ENCODE assay signal across 2 cellular contexts in the genomic region with DNA sequence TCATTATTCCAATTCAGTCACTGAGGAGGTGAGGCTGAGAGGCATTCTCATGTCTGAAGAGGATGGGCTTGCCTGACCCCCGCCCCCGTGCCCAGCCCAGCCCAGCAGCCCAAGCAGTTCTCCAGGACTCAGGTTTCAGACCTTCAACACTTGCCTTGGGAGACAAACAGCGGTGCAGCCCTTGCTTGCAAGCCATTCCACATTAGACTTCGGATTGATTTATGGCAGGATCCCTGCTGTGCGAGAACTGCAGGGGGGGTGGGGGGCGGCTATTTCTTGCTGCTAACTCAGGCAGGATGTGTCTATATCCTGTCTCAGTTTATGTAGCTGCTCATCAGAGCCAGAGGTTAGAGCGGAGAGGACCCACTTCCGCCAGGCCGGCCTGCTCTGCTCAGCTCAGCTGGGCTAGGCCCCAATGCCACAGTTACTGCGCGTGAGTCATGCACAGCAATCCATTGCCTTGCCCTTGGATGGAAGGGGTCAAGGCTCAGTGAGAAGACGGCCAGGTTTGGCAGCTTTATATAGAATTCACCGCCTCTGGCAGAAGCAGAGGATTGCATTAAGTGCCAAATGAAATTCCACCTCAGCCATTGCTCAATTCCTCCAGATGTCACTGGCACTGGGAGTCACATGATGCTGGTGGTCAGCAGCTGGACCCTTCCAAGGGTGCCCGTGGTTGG.
TF ChIP-seq lines count a peak whose summit lies in the region.

No MANE protein-coding gene starts in this region.

TF ChIP-seq in HEK293, 187 proteins besides CTCF, POLR2A, EP300 and RAD21 (continued from another document and continues in another):
- TF ChIP-seq ZNF24 (tag by site-specific recombination; IDR thresholded peaks at IDR 0.05) (peak; percentile 46; the same call in 1 of the 2 replicates), ZNF335 (tag by site-specific recombination; conservative IDR thresholded peaks at IDR 0.05) (peak; percentile 67), ZFP3 (tag by site-specific recombination; IDR thresholded peaks at IDR 0.05; ENCODE audit: low read depth) (no peak), ZNF549 (tag by site-specific recombination; IDR thresholded peaks at IDR 0.05) (no peak), ZNF561 (tag by site-specific recombination; IDR thresholded peaks at IDR 0.05; ENCODE audit: borderline replicate concordance) (0 out of 2 replicates have a peak, but pooled peaks have one; percentile 35), ZNF670 (tag by site-specific recombination; IDR thresholded peaks at IDR 0.05; ENCODE audit: low read depth) (no peak), OVOL3 (tag by site-specific recombination; IDR thresholded peaks at IDR 0.05) (no peak), ZNF10 (tag by site-specific recombination; IDR thresholded peaks at IDR 0.05) (no peak), ZBTB7A (tag by site-specific recombination; IDR thresholded peaks at IDR 0.05; ENCODE audit: low read depth) (no peak), SP7 (tag by site-specific recombination; IDR thresholded peaks at IDR 0.05) (peak; percentile 88; the same call in 1 of the 2 replicates), ZFP41 (tag by site-specific recombination; IDR thresholded peaks at IDR 0.05; ENCODE audit: borderline replicate concordance) (no peak), MEIS1 (CRISPR knock-in tag; IDR thresholded peaks at IDR 0.05; ENCODE audit: borderline replicate concordance) (peak; percentile 84), ZBTB17 (tag by site-specific recombination; IDR thresholded peaks at IDR 0.05) (peak; percentile 78), TRIM28 (IDR thresholded peaks at IDR 0.05; ENCODE audit: borderline replicate concordance, low read length) (peak; percentile 64), ZNF341 (tag by site-specific recombination; IDR thresholded peaks at IDR 0.05; ENCODE audit: low read depth) (peak; percentile 30; the same call in 1 of the 2 replicates)
- TF ChIP-seq, protein P1, sequence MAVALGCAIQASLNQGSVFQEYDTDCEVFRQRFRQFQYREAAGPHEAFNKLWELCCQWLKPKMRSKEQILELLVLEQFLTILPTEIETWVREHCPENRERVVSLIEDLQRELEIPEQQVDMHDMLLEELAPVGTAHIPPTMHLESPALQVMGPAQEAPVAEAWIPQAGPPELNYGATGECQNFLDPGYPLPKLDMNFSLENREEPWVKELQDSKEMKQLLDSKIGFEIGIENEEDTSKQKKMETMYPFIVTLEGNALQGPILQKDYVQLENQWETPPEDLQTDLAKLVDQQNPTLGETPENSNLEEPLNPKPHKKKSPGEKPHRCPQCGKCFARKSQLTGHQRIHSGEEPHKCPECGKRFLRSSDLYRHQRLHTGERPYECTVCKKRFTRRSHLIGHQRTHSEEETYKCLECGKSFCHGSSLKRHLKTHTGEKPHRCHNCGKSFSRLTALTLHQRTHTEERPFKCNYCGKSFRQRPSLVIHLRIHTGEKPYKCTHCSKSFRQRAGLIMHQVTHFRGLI (tag by site-specific recombination; IDR thresholded peaks at IDR 0.05), result peak; percentile 89
- TF ChIP-seq, protein P2, sequence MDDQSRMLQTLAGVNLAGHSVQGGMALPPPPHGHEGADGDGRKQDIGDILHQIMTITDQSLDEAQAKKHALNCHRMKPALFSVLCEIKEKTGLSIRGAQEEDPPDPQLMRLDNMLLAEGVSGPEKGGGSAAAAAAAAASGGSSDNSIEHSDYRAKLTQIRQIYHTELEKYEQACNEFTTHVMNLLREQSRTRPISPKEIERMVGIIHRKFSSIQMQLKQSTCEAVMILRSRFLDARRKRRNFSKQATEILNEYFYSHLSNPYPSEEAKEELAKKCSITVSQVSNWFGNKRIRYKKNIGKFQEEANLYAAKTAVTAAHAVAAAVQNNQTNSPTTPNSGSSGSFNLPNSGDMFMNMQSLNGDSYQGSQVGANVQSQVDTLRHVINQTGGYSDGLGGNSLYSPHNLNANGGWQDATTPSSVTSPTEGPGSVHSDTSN (CRISPR knock-in tag; IDR thresholded peaks at IDR 0.05), result 0 out of 2 replicates have a peak, but pooled peaks have one; percentile 65
- TF ChIP-seq, protein P3, sequence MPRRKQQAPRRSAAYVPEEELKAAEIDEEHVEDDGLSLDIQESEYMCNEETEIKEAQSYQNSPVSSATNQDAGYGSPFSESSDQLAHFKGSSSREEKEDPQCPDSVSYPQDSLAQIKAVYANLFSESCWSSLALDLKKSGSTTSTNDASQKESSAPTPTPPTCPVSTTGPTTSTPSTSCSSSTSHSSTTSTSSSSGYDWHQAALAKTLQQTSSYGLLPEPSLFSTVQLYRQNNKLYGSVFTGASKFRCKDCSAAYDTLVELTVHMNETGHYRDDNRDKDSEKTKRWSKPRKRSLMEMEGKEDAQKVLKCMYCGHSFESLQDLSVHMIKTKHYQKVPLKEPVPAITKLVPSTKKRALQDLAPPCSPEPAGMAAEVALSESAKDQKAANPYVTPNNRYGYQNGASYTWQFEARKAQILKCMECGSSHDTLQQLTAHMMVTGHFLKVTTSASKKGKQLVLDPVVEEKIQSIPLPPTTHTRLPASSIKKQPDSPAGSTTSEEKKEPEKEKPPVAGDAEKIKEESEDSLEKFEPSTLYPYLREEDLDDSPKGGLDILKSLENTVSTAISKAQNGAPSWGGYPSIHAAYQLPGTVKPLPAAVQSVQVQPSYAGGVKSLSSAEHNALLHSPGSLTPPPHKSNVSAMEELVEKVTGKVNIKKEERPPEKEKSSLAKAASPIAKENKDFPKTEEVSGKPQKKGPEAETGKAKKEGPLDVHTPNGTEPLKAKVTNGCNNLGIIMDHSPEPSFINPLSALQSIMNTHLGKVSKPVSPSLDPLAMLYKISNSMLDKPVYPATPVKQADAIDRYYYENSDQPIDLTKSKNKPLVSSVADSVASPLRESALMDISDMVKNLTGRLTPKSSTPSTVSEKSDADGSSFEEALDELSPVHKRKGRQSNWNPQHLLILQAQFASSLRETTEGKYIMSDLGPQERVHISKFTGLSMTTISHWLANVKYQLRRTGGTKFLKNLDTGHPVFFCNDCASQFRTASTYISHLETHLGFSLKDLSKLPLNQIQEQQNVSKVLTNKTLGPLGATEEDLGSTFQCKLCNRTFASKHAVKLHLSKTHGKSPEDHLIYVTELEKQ (tag by site-specific recombination; IDR thresholded peaks at IDR 0.05; ENCODE audit: borderline replicate concordance), result 0 out of 2 replicates have a peak, but pooled peaks have one; percentile 27
- TF ChIP-seq, protein P4, sequence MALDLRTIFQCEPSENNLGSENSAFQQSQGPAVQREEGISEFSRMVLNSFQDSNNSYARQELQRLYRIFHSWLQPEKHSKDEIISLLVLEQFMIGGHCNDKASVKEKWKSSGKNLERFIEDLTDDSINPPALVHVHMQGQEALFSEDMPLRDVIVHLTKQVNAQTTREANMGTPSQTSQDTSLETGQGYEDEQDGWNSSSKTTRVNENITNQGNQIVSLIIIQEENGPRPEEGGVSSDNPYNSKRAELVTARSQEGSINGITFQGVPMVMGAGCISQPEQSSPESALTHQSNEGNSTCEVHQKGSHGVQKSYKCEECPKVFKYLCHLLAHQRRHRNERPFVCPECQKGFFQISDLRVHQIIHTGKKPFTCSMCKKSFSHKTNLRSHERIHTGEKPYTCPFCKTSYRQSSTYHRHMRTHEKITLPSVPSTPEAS (tag by site-specific recombination; IDR thresholded peaks at IDR 0.05), result no peak

TF ChIP-seq in H1, 55 proteins besides CTCF, POLR2A, EP300 and RAD21 (continued from another document):
- TF ChIP-seq CEBPB (IDR thresholded peaks at IDR 0.05; ENCODE audit: low read depth, low read length) (peak; percentile 52; the same call in 1 of the 2 replicates), MAX (IDR thresholded peaks at IDR 0.05) (no peak), PHF8 (conservative IDR thresholded peaks at IDR 0.05; ENCODE audit: low read depth, low read length) (no peak), USF2 (IDR thresholded peaks at IDR 0.05; ENCODE audit: low read length) (0 out of 2 replicates have a peak, but pooled peaks have one; percentile 22), JUND (IDR thresholded peaks at IDR 0.05; ENCODE audit: low read length) (peak; percentile 47; the same call in 1 of the 2 replicates), YY1 (IDR thresholded peaks at IDR 0.05; ENCODE audit: low read depth, low read length) (no peak)
TF ChIP-seq in H1: peak in this region for 4.
